Comparison of ENCODE assay signal across 21 cellular contexts in the genomic region with DNA sequence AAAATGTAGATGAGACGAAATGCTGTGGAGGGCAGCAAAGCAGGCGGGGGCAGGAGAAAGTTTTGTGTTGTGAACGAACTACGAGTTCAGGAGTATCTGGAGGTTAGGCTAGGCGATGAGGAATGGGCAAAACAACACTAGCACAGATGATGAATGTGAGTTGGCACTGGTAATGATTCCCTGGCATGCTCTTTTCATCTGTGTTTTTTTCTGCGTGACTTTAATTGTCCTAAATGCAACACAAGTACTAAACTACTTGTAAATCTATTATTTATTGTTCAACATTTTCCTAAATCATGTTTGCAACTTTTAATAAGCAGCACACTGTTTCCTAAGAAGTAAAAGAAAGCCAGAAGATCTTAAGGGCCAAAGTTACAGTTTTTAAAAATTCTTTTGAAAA.
"Had no signal": no experiment of that assay in that cellular context is flagged by ENCODE, and none has a peak within 500 bp of the region (broad histone marks: within the 10 kb centered on the region; RNA-seq: fewer than 3 reads in every experiment).

No MANE protein-coding gene starts in this region.

- H3K9me3 ChIP-seq: SJSA1 had no signal

- H3K9ac ChIP-seq: KMS-11 had no signal

- H3K4me3 ChIP-seq: SJSA1, SK-N-MC had no signal

- FAIRE-seq: HepG2 had no signal

- H3K27me3 Mint-ChIP-seq: T-cell had no signal

- H3K4me3 Mint-ChIP-seq: T-cell had no signal

- H3K4me2 ChIP-seq: KMS-11 had no signal

- H3K27ac Mint-ChIP-seq: T-cell had no signal

- H3K9me3 Mint-ChIP-seq: T-cell had no signal

- ATAC-seq: HepG2, T-cell had no signal

- DNase-seq: IMR-90, Kasumi-1, MM.1S, NCI-H1092 treated with DMSO at 0.1 percent for 48 hours, NCI-H1436, NCI-H1930, NCI-H2081, NCI-H2107, NCI-H2227 treated with DMSO at 0.1 percent for 48 hours, NCI-H524, NCI-H526 treated with DMSO at 0.1 percent for 48 hours, NCI-H748 treated with DMSO at 0.1 percent for 48 hours, Right ventricle myocardium superior, RPMI8226, SIG-M5, SW 1271, T-cell had no signal

- H3K27ac ChIP-seq: KMS-11, SJSA1, SK-N-MC had no signal

- H3K27me3 ChIP-seq: SJSA1 had no signal

- H3K36me3 ChIP-seq: SJSA1 had no signal

- H3K4me1 ChIP-seq: SJSA1 had no signal
